Comparison of ENCODE assay signal across 8 cellular contexts in the genomic region with DNA sequence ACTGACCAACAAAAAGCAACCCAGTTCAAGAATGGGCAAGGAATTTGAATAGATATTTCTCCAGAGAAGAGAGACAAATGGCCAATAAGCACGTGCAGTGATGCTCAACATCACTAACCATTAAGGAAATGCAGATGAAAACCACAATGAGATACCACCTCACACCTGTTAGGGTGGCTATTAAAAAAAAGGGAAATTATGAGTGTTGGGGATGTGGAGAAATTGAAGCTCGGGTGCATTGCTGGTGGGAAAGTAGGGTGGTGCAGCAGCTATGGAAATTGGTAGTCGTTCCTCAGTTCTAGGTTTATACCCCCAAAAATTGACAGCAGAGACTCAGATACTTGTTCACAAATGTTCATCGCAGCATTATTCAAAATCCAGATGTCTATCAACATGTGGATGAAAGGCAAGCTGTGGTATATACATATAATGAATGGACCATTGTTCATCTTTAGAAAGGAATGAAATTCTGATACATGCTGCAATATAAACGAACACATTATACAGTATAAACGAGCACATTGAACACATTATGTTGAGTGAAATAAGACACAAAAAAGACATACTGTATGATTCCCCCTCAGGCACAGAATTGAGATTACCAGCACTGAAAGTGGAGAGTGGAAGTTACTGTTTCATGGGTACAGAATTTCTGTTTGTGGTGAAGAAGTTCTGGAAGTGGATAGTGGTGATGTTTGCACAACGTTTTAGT. TPM values are rescaled to one million over a fixed set of nuclear protein-coding genes. Genes with fewer than 3 reads are reported as not detected.
DNase-seq lines count a peak whose midpoint lies in the region; ATAC-seq and TF ChIP-seq lines count a peak whose summit lies in the region.

No MANE protein-coding gene starts in this region.

- H3K4me2 ChIP-seq in SU-DHL-6 (ENCODE audit: low read depth, low read length, poor library complexity, severe bottlenecking) = peak overlapping the region; percentile 91

- peaks cover 65% of the 10 kb centered on the region for H3K79me2 ChIP-seq in SU-DHL-6 (ENCODE audit: insufficient read depth, low read length)

- H3K9me3 ChIP-seq in heart right ventricle (no peaks in the 10 kb centered on the region), SU-DHL-6 (ENCODE audit: insufficient read depth, low read length) (no peaks in the 10 kb centered on the region), spleen (no peaks in the 10 kb centered on the region)

- H3K9me2 ChIP-seq in SU-DHL-6 (replicated peaks; ENCODE audit: insufficient read depth, low read length) = no peaks in the 10 kb centered on the region

- H3K4me3 ChIP-seq in heart right ventricle = peak overlapping the region; percentile 29 to 93 (median 83)
- peak overlapping the region; percentile 59 for H3K4me3 ChIP-seq in SU-DHL-6 (ENCODE audit: insufficient read depth, low read length, poor library complexity, severe bottlenecking)
- peak overlapping the region; percentile 80 for H3K4me3 ChIP-seq in fibroblast of the aortic adventitia (ENCODE audit: low read depth, low read length)
- peak overlapping the region; percentile 68 to 95 (median 90) for H3K4me3 ChIP-seq in spleen

- intact Hi-C loops in heart right ventricle (cut with DNase I) = no loop called here
- intact Hi-C loops in Right ventricle myocardium superior (cut with DNase I) = no loop called here
- intact Hi-C loops in spleen (cut with DNase I; ENCODE audit: low total_unique reads) = no loop called here

- TF ChIP-seq CTCF in heart right ventricle (IDR thresholded peaks at IDR 0.05) = no peak
- no peak for TF ChIP-seq CTCF in SU-DHL-6 (IDR thresholded peaks at IDR 0.05; ENCODE audit: insufficient read depth, low read length, poor library complexity, severe bottlenecking)
- TF ChIP-seq CTCF in fibroblast of the aortic adventitia (IDR thresholded peaks at IDR 0.05; ENCODE audit: insufficient read depth, low read length) = no peak
- TF ChIP-seq CTCF in spleen (IDR thresholded peaks at IDR 0.05 in 8 of 11, conservative IDR thresholded peaks at IDR 0.05 in 3 of 11) = no peak

- H3K36me3 ChIP-seq in heart right ventricle (no peaks in the 10 kb centered on the region), SU-DHL-6 (ENCODE audit: low read length) (no peaks in the 10 kb centered on the region), spleen (peaks cover 0 to 6% (median 0%) of the 10 kb centered on the region in 6 donors)

- H3K27me3 ChIP-seq in heart right ventricle = no peaks in the 10 kb centered on the region
- no peaks in the 10 kb centered on the region for H3K27me3 ChIP-seq in SU-DHL-6 (ENCODE audit: low read length)
- H3K27me3 ChIP-seq in spleen (replicated peaks in 1 of 7) = no peaks in the 10 kb centered on the region

- ATAC-seq in heart right ventricle = no peak
- ATAC-seq in Right ventricle myocardium superior (ENCODE audit: poor library complexity) = no peak
- ATAC-seq in GM19035 (IDR thresholded peaks at IDR 0.05; ENCODE audit: unreplicated experiment) = no peak

- H3K27ac ChIP-seq in heart right ventricle = peak overlapping the region in 8 of 10 donors; percentile 87 to 98 (median 95)
- H3K27ac ChIP-seq in SU-DHL-6 (ENCODE audit: low read depth, low read length) = peak overlapping the region; percentile 90
- peak overlapping the region; percentile 81 to 99 (median 94) for H3K27ac ChIP-seq in spleen

- H2AFZ ChIP-seq in SU-DHL-6 (ENCODE audit: low read depth, low read length, severe bottlenecking) = no peak overlapping the region

- TF ChIP-seq POLR2A in spleen (IDR thresholded peaks at IDR 0.05) = no peak

- no peak for DNase-seq in heart right ventricle
- no peak for DNase-seq in Right ventricle myocardium superior
- no peak for DNase-seq in fibroblast of the aortic adventitia (ENCODE audit: low read depth)
- no peak for DNase-seq in spleen
- no peak for DNase-seq in activated CD8-positive, alpha-beta memory T cell treated with anti-CD3 and anti-CD28 coated beads, Interleukin-2, amount 50 U/mL, for 4 hours
- no peak for DNase-seq in NCI-H2196 (lab: John Stamatoyannopoulos, UW; ENCODE audit: unreplicated experiment)

- 23 to 26% methylated on average over 7 of the region's 7 CpGs for whole genome bisulfite sequencing in heart right ventricle, 2 donors
- 14 to 21% (median 17%) methylated on average over 7 of the region's 7 CpGs for WGBS in spleen, 5 donors

- H3K4me1 ChIP-seq in heart right ventricle = peaks cover 0 to 62% (median 49%) of the 10 kb centered on the region in 9 donors
- H3K4me1 ChIP-seq in spleen = peaks cover 34 to 71% (median 64%) of the 10 kb centered on the region in 6 donors

- peaks cover 22% of the 10 kb centered on the region for H4K20me1 ChIP-seq in SU-DHL-6 (ENCODE audit: low read depth, low read length)

- peak overlapping the region; percentile 90 for H3K9ac ChIP-seq in SU-DHL-6 (ENCODE audit: low read length)

- H3F3A ChIP-seq in SU-DHL-6 (ENCODE audit: insufficient read depth) = peaks cover 31% of the 10 kb centered on the region

RNA-seq across cellular contexts. Expression of a gene that starts 0.9 kb away (rescaled TPM):
- total RNA-seq in heart right ventricle (10 to 100 TPM in 6 of 10 donors, 1 to 10 TPM in 4; 8.6 to 17.4 (median 11.4) TPM), Right ventricle myocardium superior (8.2 TPM), fibroblast of the aortic adventitia (ENCODE audit: low replicate concordance) (9.3 and 22.5 TPM in 2 replicates), spleen (10 to 100 TPM; 20.5 to 49.8 (median 23.2) TPM)
- polyA plus RNA-seq in heart right ventricle (1 to 10 TPM; 3.0 to 4.2 TPM), spleen (1 to 10 TPM; 3.8 to 7.0 (median 5.7) TPM)

RNA-seq across cellular contexts. Expression of a gene that starts 33.8 kb away (rescaled TPM):
- total RNA-seq in heart right ventricle (10 to 100 TPM; 16.6 to 29.2 (median 19.4) TPM), Right ventricle myocardium superior (24.2 TPM), fibroblast of the aortic adventitia (ENCODE audit: low replicate concordance) (32.1 and 42.0 TPM in 2 replicates), spleen (10 to 100 TPM; 33.0 to 59.7 (median 46.8) TPM)
- polyA plus RNA-seq in heart right ventricle (100 to 1,000 TPM in 1 of 2 donors, 10 to 100 TPM in 1; 26.8 to 105 TPM), spleen (10 to 100 TPM; 40.2 to 58.0 (median 54.5) TPM)
